2 cellular contexts compared by ENCODE assay signal in genomic region chr18:37764526-37764925, GRCh38.
TF ChIP-seq lines count a peak whose summit lies in the region.

No MANE protein-coding gene starts in this region.

TF ChIP-seq in SK-N-SH, 30 proteins besides CTCF, POLR2A, EP300 and RAD21 (continued from another document):
- TF ChIP-seq REST (IDR thresholded peaks at IDR 0.05; ENCODE audit: low read depth, low read length): no peak
- no peak for TF ChIP-seq SMC3 (IDR thresholded peaks at IDR 0.05; ENCODE audit: low read depth, low read length)
- TF ChIP-seq TCF12 (IDR thresholded peaks at IDR 0.05): no peak
- TF ChIP-seq EZH2phosphoT487 (IDR thresholded peaks at IDR 0.05; ENCODE audit: borderline replicate concordance, low read depth): no peak
- TF ChIP-seq MAX (IDR thresholded peaks at IDR 0.05; ENCODE audit: low read depth): no peak
- no peak for TF ChIP-seq GATA2 (CRISPR knock-in tag; IDR thresholded peaks at IDR 0.05)
- no peak for TF ChIP-seq FOXJ3 (CRISPR knock-in tag; IDR thresholded peaks at IDR 0.05)
- TF ChIP-seq ZBTB33 (IDR thresholded peaks at IDR 0.05; ENCODE audit: borderline replicate concordance, low read depth): no peak
- TF ChIP-seq RFX5 (IDR thresholded peaks at IDR 0.05; ENCODE audit: low read length): no peak
- TF ChIP-seq TAF1 (IDR thresholded peaks at IDR 0.05; ENCODE audit: borderline replicate concordance, low read depth, low read length): no peak
- TF ChIP-seq RXRA (IDR thresholded peaks at IDR 0.05; ENCODE audit: borderline replicate concordance, low read depth): no peak
- no peak for TF ChIP-seq FOSL2 (IDR thresholded peaks at IDR 0.05; ENCODE audit: borderline replicate concordance, low read depth)
- no peak for TF ChIP-seq MXI1 (IDR thresholded peaks at IDR 0.05; ENCODE audit: low read depth, low read length)
- no peak for TF ChIP-seq NFIC (IDR thresholded peaks at IDR 0.05; ENCODE audit: borderline replicate concordance)

TF ChIP-seq in SK-N-SH treated with all-trans-retinoic acid at 6 μM for 48 hours, 23 proteins besides CTCF, POLR2A, EP300 and RAD21 (continued from another document):
- no peak for TF ChIP-seq TSHZ2 (CRISPR knock-in tag; IDR thresholded peaks at IDR 0.05)
- TF ChIP-seq SNAI2 (CRISPR knock-in tag; IDR thresholded peaks at IDR 0.05): no peak
